Comparison of ENCODE assay signal across 11 cellular contexts in genomic region chr22:33917744-33918406, GRCh38. TPM values are rescaled to one million over a fixed set of nuclear protein-coding genes. Genes with fewer than 3 reads are reported as not detected.
A peak's percentile ranks its signal among the peaks of the same experiment; 100 is the strongest.
DNase-seq lines count a peak whose midpoint lies in the region; ATAC-seq and TF ChIP-seq lines count a peak whose summit lies in the region.
"Had no signal": no experiment of that assay in that cellular context is flagged by ENCODE, and none has a peak within 500 bp of the region (broad histone marks: within the 10 kb centered on the region; RNA-seq: fewer than 3 reads in every experiment).

No MANE protein-coding gene starts in this region.

- H3K4me3 ChIP-seq in GM23248 (no peak overlapping the region), astrocyte of the cerebellum (ENCODE audit: low read depth, low read length) (no peak overlapping the region), mesodermal cell (ENCODE audit: extremely low read depth, insufficient read depth, low read length, poor library complexity, severe bottlenecking) (peak overlapping the region; percentile 83)
- H3K4me3 ChIP-seq: SJSA1 had no signal

- no peak for DNase-seq in AG09319 (ENCODE audit: extremely low read depth, low read depth)
- peak; percentile 40 for DNase-seq in GM23248
- no peak for DNase-seq in astrocyte of the cerebellum (ENCODE audit: low read depth)
- DNase-seq in T-cell: no peak
- DNase-seq: amniotic stem cell; stimulated activated CD8-positive, alpha-beta memory T cell treated with anti-CD3 and anti-CD28 coated beads, Interleukin-4, amount 100 ng/mL, for 48 hours had no signal

- H3K4me1 Mint-ChIP-seq in T-cell: peaks cover 11 to 19% (median 16%) of the 10 kb centered on the region in 3 donors

- ATAC-seq in GM21423 (IDR thresholded peaks at IDR 0.05; ENCODE audit: unreplicated experiment): no peak
- ATAC-seq in HG02623 (IDR thresholded peaks at IDR 0.05; ENCODE audit: unreplicated experiment): no peak
- ATAC-seq in T-cell (replicated peaks in 1 of 4): no peak
- no peak for ATAC-seq in HG03280 (IDR thresholded peaks at IDR 0.05; ENCODE audit: unreplicated experiment)

- H3K27me3 ChIP-seq in GM23248 (replicated peaks; ENCODE audit: insufficient read depth): no peaks in the 10 kb centered on the region
- H3K27me3 ChIP-seq: SJSA1 had no signal

- no peaks in the 10 kb centered on the region for H3K36me3 Mint-ChIP-seq in T-cell

- peaks cover 49 to 51% of the 10 kb centered on the region in 2 donors for H3K27me3 Mint-ChIP-seq in T-cell

- H3K36me3 ChIP-seq in GM23248 (ENCODE audit: low read depth): no peaks in the 10 kb centered on the region
- no peaks in the 10 kb centered on the region for H3K36me3 ChIP-seq in mesodermal cell (ENCODE audit: control insufficient read depth, insufficient read depth, low read length)

- POLR2A ChIA-PET in T-cell (lab: Charles Lee): no interaction called here

- H4K20me1 ChIP-seq in GM23248 (ENCODE audit: insufficient read depth): no peaks in the 10 kb centered on the region

- H3K9me3 Mint-ChIP-seq in T-cell: no peaks in the 10 kb centered on the region

- 64 to 75% methylated on average over 10 of the region's 10 CpGs for WGBS in GM23248 (ENCODE audit: low coverage in 1 of 2, low lambda C conversion rate in 2 of 2, missing lambda C conversion rate in 2 of 2), 2 experiments
- WGBS in mesodermal cell (ENCODE audit: insufficient coverage in 2 of 2), 2 experiments: 16 to 22% methylated on average over 4 to 7 of the region's 10 CpGs

- CTCF ChIA-PET in T-cell (lab: Charles Lee): no interaction called here

- no peaks in the 10 kb centered on the region for H3K9me2 ChIP-seq in GM23248 (ENCODE audit: insufficient read depth)

- H3K27ac ChIP-seq in GM23248: no peak overlapping the region
- H3K27ac ChIP-seq in mesodermal cell (ENCODE audit: low read depth, low read length, severe bottlenecking): no peak overlapping the region
- H3K27ac ChIP-seq: SJSA1 had no signal

- in situ Hi-C loops in GM23248 (cut with MboI): no loop called here
- in situ Hi-C loops in astrocyte of the cerebellum (cut with HindIII; ENCODE audit: low sequenced_read_pairs): no loop called here

- no peak overlapping the region for H3K9ac ChIP-seq in GM23248

- TF ChIP-seq CTCF in AG09319 (IDR thresholded peaks at IDR 0.05; ENCODE audit: low read depth, low read length) (peak; percentile 20), astrocyte of the cerebellum (IDR thresholded peaks at IDR 0.05; ENCODE audit: low read depth, low read length, missing control alignments) (peak; percentile 16)

- H3K4me1 ChIP-seq in GM23248 (ENCODE audit: insufficient read depth) (peaks cover 10% of the 10 kb centered on the region; the same call in 1 of the 2 replicates), mesodermal cell (ENCODE audit: control insufficient read depth, insufficient read depth, low read length, poor library complexity, severe bottlenecking) (peaks cover 4% of the 10 kb centered on the region)

- no peaks in the 10 kb centered on the region for H3K9me3 ChIP-seq in GM23248 (ENCODE audit: low read depth)
- no peaks in the 10 kb centered on the region for H3K9me3 ChIP-seq in mesodermal cell (ENCODE audit: control insufficient read depth, low read length)
- H3K9me3 ChIP-seq: SJSA1 had no signal

- H3K4me2 ChIP-seq in GM23248 (ENCODE audit: unreplicated experiment): no peak overlapping the region

- no peak overlapping the region for H2AFZ ChIP-seq in GM23248

- peaks cover 4% of the 10 kb centered on the region for H3F3A ChIP-seq in GM23248 (ENCODE audit: insufficient read depth)

- H3K79me2 ChIP-seq in GM23248 (ENCODE audit: insufficient read depth): peaks cover 46% of the 10 kb centered on the region

- peak overlapping the region in 1 of 2 donors; percentile 61 for H3K27ac Mint-ChIP-seq in T-cell

- H3K4me3 Mint-ChIP-seq in T-cell: no peak overlapping the region

RNA-seq across cellular contexts. Expression of gene LARGE1, which starts 2.4 kb away (rescaled TPM):
- total RNA-seq in GM23248 (2014; rRNA removed; shearing (Covaris generic)): 10.5 and 12.8 TPM in 2 replicates
- 1.5 and 1.6 TPM in 2 replicates for polyA plus RNA-seq in GM23248 (2016; fragmentation: Nextera tagmentation; extraction: Ambion mirVana)
- 25.3 TPM for polyA plus RNA-seq in mesodermal cell (2013, experiment 1 of 2)
- 21.7 TPM for polyA plus RNA-seq in mesodermal cell (2013, experiment 2 of 2)
- 1 to 10 TPM in 4 of 5 donors, under 1 TPM in 1; 0.53 to 6.1 (median 3.0) TPM for total RNA-seq in T-cell
